In genomic region chr2:62504657-62505056, GRCh38 we compare ENCODE assay signal across 1 cellular context.
TF ChIP-seq lines count a peak whose summit lies in the region.

No MANE protein-coding gene starts in this region.

TF ChIP-seq in HCT116, 20 proteins besides CTCF, POLR2A, EP300 and RAD21 (continued from another document):
- TF ChIP-seq FOSL1 (IDR thresholded peaks at IDR 0.05; ENCODE audit: low read depth), result no peak
- TF ChIP-seq SP1 (IDR thresholded peaks at IDR 0.05; ENCODE audit: low read depth), result no peak
- no peak for TF ChIP-seq SIN3A (IDR thresholded peaks at IDR 0.05; ENCODE audit: low read depth)
- no peak for TF ChIP-seq EGR1 (IDR thresholded peaks at IDR 0.05; ENCODE audit: low read depth)
- TF ChIP-seq CBX3 (IDR thresholded peaks at IDR 0.05; ENCODE audit: low read depth), result no peak
- TF ChIP-seq YY1 (IDR thresholded peaks at IDR 0.05; ENCODE audit: extremely low read depth, insufficient replicate concordance, low read depth, low read length), result no peak
- no peak for TF ChIP-seq ATF3 (IDR thresholded peaks at IDR 0.05)
